30 cellular contexts compared by ENCODE assay signal in the genomic region with DNA sequence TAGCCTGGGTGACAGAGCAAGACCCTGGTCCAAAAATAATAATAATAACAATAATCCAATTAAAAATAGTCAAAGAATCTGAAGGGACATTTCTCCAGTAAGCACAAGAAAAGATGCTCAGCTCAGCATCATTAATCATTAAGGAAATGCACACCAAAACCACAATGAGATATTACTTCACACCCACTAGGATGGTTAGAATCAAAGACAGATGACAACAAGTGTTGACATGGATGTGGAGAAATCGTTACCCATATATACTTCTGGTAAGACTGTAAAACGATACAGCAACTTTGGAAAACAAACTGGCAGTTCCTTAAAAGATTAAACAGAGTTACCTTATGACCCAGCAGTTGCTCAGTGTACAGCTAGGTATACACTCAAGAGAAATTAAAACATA.
"Had no signal": no experiment of that assay in that cellular context is flagged by ENCODE, and none has a peak within 500 bp of the region (broad histone marks: within the 10 kb centered on the region; RNA-seq: fewer than 3 reads in every experiment).

No MANE protein-coding gene starts in this region.

- H3K4me2 ChIP-seq: hepatocyte had no signal

- ATAC-seq: activated CD4-positive, alpha-beta T cell treated with anti-CD3 and anti-CD28 coated beads for 36 hours; activated CD8-positive, alpha-beta memory T cell treated with anti-CD3 and anti-CD28 coated beads, Interleukin-2, amount 10 ng/mL, durations not matched to agents 7 days and 5 days; gastroesophageal sphincter; heart right ventricle had no signal

- H3K27ac ChIP-seq: brain microvascular endothelial cell, epithelial cell of prostate, esophagus squamous epithelium, gastroesophageal sphincter, heart right ventricle, hepatocyte had no signal

- H3K27me3 Mint-ChIP-seq: activated CD4-positive, alpha-beta memory T cell treated with anti-CD3 and anti-CD28 coated beads, Interleukin-2, amount 10 ng/mL, durations not matched to agents 7 days and 5 days; activated CD4-positive, alpha-beta T cell treated with anti-CD3 and anti-CD28 coated beads for 36 hours; activated CD4-positive, alpha-beta T cell treated with anti-CD3 and anti-CD28 coated beads, Interleukin-2, amount 10 ng/mL, durations not matched to agents 7 days and 5 days; activated CD8-positive, alpha-beta memory T cell treated with anti-CD3 and anti-CD28 coated beads, Interleukin-2, amount 10 ng/mL, durations not matched to agents 7 days and 5 days; activated naive CD4-positive, alpha-beta T cell treated with anti-CD3 and anti-CD28 coated beads, Interleukin-2, amount 50 U/mL, for 24 hours; activated naive CD8-positive, alpha-beta T cell treated with anti-CD3 and anti-CD28 coated beads, Interleukin-2, amount 10 ng/mL, durations not matched to agents 7 days and 5 days had no signal

- H3K27me3 ChIP-seq: brain microvascular endothelial cell, esophagus squamous epithelium, gastroesophageal sphincter, heart right ventricle, hepatocyte had no signal

- H3K79me2 ChIP-seq: hepatocyte had no signal

- H3K27ac Mint-ChIP-seq: activated CD4-positive, alpha-beta memory T cell treated with anti-CD3 and anti-CD28 coated beads, Interleukin-2, amount 10 ng/mL, durations not matched to agents 7 days and 5 days; activated CD4-positive, alpha-beta T cell treated with anti-CD3 and anti-CD28 coated beads for 36 hours; activated CD4-positive, alpha-beta T cell treated with anti-CD3 and anti-CD28 coated beads, Interleukin-2, amount 10 ng/mL, durations not matched to agents 7 days and 5 days; activated CD8-positive, alpha-beta memory T cell treated with anti-CD3 and anti-CD28 coated beads, Interleukin-2, amount 10 ng/mL, durations not matched to agents 7 days and 5 days; activated naive CD4-positive, alpha-beta T cell treated with anti-CD3 and anti-CD28 coated beads for 36 hours; activated naive CD8-positive, alpha-beta T cell treated with anti-CD3 and anti-CD28 coated beads, Interleukin-2, amount 10 ng/mL, durations not matched to agents 7 days and 5 days; activated T-helper 1 cell treated with anti-CD3 and anti-CD28 coated beads, Interleukin-12 subunit alpha, Interleukin-12 subunit beta, Interleukin-2, Interleukin-4 antibody, amounts not matched to agents 30 ng/mL and 10 ng/mL and 1 ng/mL, durations not matched to agents 14 hours and 24 hours and 36 hours; activated T-helper 2 cell treated with anti-CD3 and anti-CD28 coated beads, Interferon-gamma antibody, Interleukin-2, Interleukin-4, amounts not matched to agents 10 μg/mL and 5 μg/mL and 100 μg/mL, durations not matched to agents 14 hours and 24 hours and 36 hours had no signal

- H3K4me3 ChIP-seq: esophagus squamous epithelium, gastroesophageal sphincter, heart right ventricle, hepatocyte had no signal

- DNase-seq: activated CD4-positive, alpha-beta memory T cell treated with anti-CD3 and anti-CD28 coated beads, Interleukin-2, amount 10 ng/mL, durations not matched to agents 7 days and 5 days; activated CD4-positive, alpha-beta T cell treated with anti-CD3 and anti-CD28 coated beads for 36 hours; activated CD4-positive, alpha-beta T cell treated with anti-CD3 and anti-CD28 coated beads, Interleukin-2, amount 10 ng/mL, durations not matched to agents 7 days and 5 days; activated CD4-positive, alpha-beta T cell treated with anti-CD3 and anti-CD28 coated beads, Interleukin-2, amount 50 U/mL, for 4 hours; activated CD4-positive, CD25-positive, alpha-beta regulatory T cell; activated CD4-positive, CD25-positive, alpha-beta regulatory T cell treated with anti-CD3 and anti-CD28 coated beads, Interleukin-2, amount 50 U/mL, for 72 hours; activated CD8-positive, alpha-beta memory T cell treated with anti-CD3 and anti-CD28 coated beads, Interleukin-2, amount 10 ng/mL, durations not matched to agents 7 days and 5 days; activated CD8-positive, alpha-beta memory T cell treated with anti-CD3 and anti-CD28 coated beads, Interleukin-2, amount 50 U/mL, for 4 hours; activated effector memory CD4-positive, alpha-beta T cell treated with anti-CD3 and anti-CD28 coated beads, Interleukin-2, amount 50 U/mL, for 16 hours; activated naive CD4-positive, alpha-beta T cell treated with anti-CD3 and anti-CD28 coated beads for 36 hours; activated naive CD8-positive, alpha-beta T cell treated with anti-CD3 and anti-CD28 coated beads, Interleukin-2, amount 10 ng/mL, durations not matched to agents 7 days and 5 days; activated T-cell treated with anti-CD3 and anti-CD28 coated beads, Interleukin-2, amount 50 U/mL, for 1 hour; activated T-cell treated with anti-CD3 and anti-CD28 coated beads, Interleukin-2, amount 50 U/mL, for 48 hours; amniotic stem cell; anterior cingulate cortex; brain microvascular endothelial cell; cortex of kidney; dermis blood vessel endothelial cell; effector CD4-positive, alpha-beta T cell; esophagus squamous epithelium; foreskin melanocyte; heart right ventricle; T-helper 1 cell; T-helper 2 cell had no signal

- H3K9me3 ChIP-seq: esophagus squamous epithelium, gastroesophageal sphincter, heart right ventricle had no signal

- H2AFZ ChIP-seq: hepatocyte had no signal

- H3K9me3 Mint-ChIP-seq: activated CD4-positive, alpha-beta memory T cell treated with anti-CD3 and anti-CD28 coated beads, Interleukin-2, amount 10 ng/mL, durations not matched to agents 7 days and 5 days; activated CD4-positive, alpha-beta T cell treated with anti-CD3 and anti-CD28 coated beads, Interleukin-2, amount 10 ng/mL, durations not matched to agents 7 days and 5 days; activated naive CD4-positive, alpha-beta T cell treated with anti-CD3 and anti-CD28 coated beads for 36 hours; activated naive CD4-positive, alpha-beta T cell treated with anti-CD3 and anti-CD28 coated beads, Interleukin-2, amount 50 U/mL, for 24 hours; activated naive CD8-positive, alpha-beta T cell treated with anti-CD3 and anti-CD28 coated beads, Interleukin-2, amount 10 ng/mL, durations not matched to agents 7 days and 5 days; activated T-helper 1 cell treated with anti-CD3 and anti-CD28 coated beads, Interleukin-12 subunit alpha, Interleukin-12 subunit beta, Interleukin-2, Interleukin-4 antibody, amounts not matched to agents 30 ng/mL and 10 ng/mL and 1 ng/mL, durations not matched to agents 14 hours and 24 hours and 36 hours; activated T-helper 2 cell treated with anti-CD3 and anti-CD28 coated beads, Interferon-gamma antibody, Interleukin-2, Interleukin-4, amounts not matched to agents 10 μg/mL and 5 μg/mL and 100 μg/mL, durations not matched to agents 14 hours and 24 hours and 36 hours had no signal

- H3K4me3 Mint-ChIP-seq: activated CD4-positive, alpha-beta memory T cell treated with anti-CD3 and anti-CD28 coated beads, Interleukin-2, amount 10 ng/mL, durations not matched to agents 7 days and 5 days; activated CD4-positive, alpha-beta T cell treated with anti-CD3 and anti-CD28 coated beads for 36 hours; activated CD4-positive, alpha-beta T cell treated with anti-CD3 and anti-CD28 coated beads, Interleukin-2, amount 10 ng/mL, durations not matched to agents 7 days and 5 days; activated CD8-positive, alpha-beta memory T cell treated with anti-CD3 and anti-CD28 coated beads, Interleukin-2, amount 10 ng/mL, durations not matched to agents 7 days and 5 days; activated naive CD4-positive, alpha-beta T cell treated with anti-CD3 and anti-CD28 coated beads for 36 hours; activated naive CD4-positive, alpha-beta T cell treated with anti-CD3 and anti-CD28 coated beads, Interleukin-2, amount 50 U/mL, for 24 hours; activated naive CD8-positive, alpha-beta T cell treated with anti-CD3 and anti-CD28 coated beads, Interleukin-2, amount 10 ng/mL, durations not matched to agents 7 days and 5 days; activated T-helper 1 cell treated with anti-CD3 and anti-CD28 coated beads, Interleukin-12 subunit alpha, Interleukin-12 subunit beta, Interleukin-2, Interleukin-4 antibody, amounts not matched to agents 30 ng/mL and 10 ng/mL and 1 ng/mL, durations not matched to agents 14 hours and 24 hours and 36 hours had no signal
